In genomic region chrX:129843209-129843458, GRCh38 we compare ENCODE assay signal across 8 cellular contexts. TPM values are rescaled to one million over a fixed set of nuclear protein-coding genes. Genes with fewer than 3 reads are reported as not detected.
DNase-seq lines count a peak whose midpoint lies in the region; ATAC-seq, FAIRE-seq and TF ChIP-seq lines count a peak whose summit lies in the region.

No MANE protein-coding gene starts in this region.

- TF ChIP-seq EP300 in suprapubic skin (IDR thresholded peaks at IDR 0.05), result no peak

- intact Hi-C loops in activated CD4-positive, alpha-beta T cell treated with anti-CD3 and anti-CD28 coated beads, Interleukin-2, amount 10 ng/mL, durations not matched to agents 24 days and 14 days (cut with micrococcal nuclease), result loop anchor here (2.0 to 5.0 kb wide), 3 partner anchors 62 to 559 kb away; partner anchors contain the start of genes RBMX2 and UTP14A
- intact Hi-C loops in kidney (cut with DNase I), result no loop called here

- peaks cover 3% of the 10 kb centered on the region for H3K27me3 Mint-ChIP-seq in activated CD4-positive, alpha-beta T cell treated with anti-CD3 and anti-CD28 coated beads, Interleukin-2, amount 10 ng/mL, durations not matched to agents 24 days and 14 days
- peaks cover 1% of the 10 kb centered on the region for H3K27me3 Mint-ChIP-seq in activated naive CD8-positive, alpha-beta T cell treated with anti-CD3 and anti-CD28 coated beads, Interleukin-2, amount 10 ng/mL, durations not matched to agents 7 days and 5 days

- POLR2A ChIA-PET in activated naive CD8-positive, alpha-beta T cell treated with anti-CD3 and anti-CD28 coated beads, Interleukin-2, amount 10 ng/mL, durations not matched to agents 7 days and 5 days (lab: Charles Lee), result interaction anchor here (1.1 kb wide), 1 partner anchor 63 kb away, joined by 3 read pairs; the partner anchor contains the start of gene UTP14A

- peaks cover 0 to 11% of the 10 kb centered on the region in 2 donors for H3K36me3 ChIP-seq in kidney (ENCODE audit: control insufficient read depth in 1 of 2, insufficient read depth in 2 of 2, low read length in 2 of 2)
- no peaks in the 10 kb centered on the region for H3K36me3 ChIP-seq in suprapubic skin

- peak overlapping the region in 1 of 2 donors; percentile 46 for H3K9ac ChIP-seq in kidney (ENCODE audit: low read length in 2 of 2)

- no peaks in the 10 kb centered on the region for H3K27me3 ChIP-seq in suprapubic skin

- H3K36me3 Mint-ChIP-seq in activated CD4-positive, alpha-beta T cell treated with anti-CD3 and anti-CD28 coated beads, Interleukin-2, amount 10 ng/mL, durations not matched to agents 24 days and 14 days (ENCODE audit: low read depth), result peaks cover 12% of the 10 kb centered on the region
- H3K36me3 Mint-ChIP-seq in activated naive CD8-positive, alpha-beta T cell treated with anti-CD3 and anti-CD28 coated beads, Interleukin-2, amount 10 ng/mL, durations not matched to agents 7 days and 5 days, result no peaks in the 10 kb centered on the region

- peak overlapping the region; percentile 82 for H3K27ac Mint-ChIP-seq in activated CD4-positive, alpha-beta T cell treated with anti-CD3 and anti-CD28 coated beads, Interleukin-2, amount 10 ng/mL, durations not matched to agents 24 days and 14 days
- peak overlapping the region; percentile 75 for H3K27ac Mint-ChIP-seq in activated naive CD8-positive, alpha-beta T cell treated with anti-CD3 and anti-CD28 coated beads, Interleukin-2, amount 10 ng/mL, durations not matched to agents 7 days and 5 days

- no peak for TF ChIP-seq CTCF in kidney (IDR thresholded peaks at IDR 0.05; ENCODE audit: borderline replicate concordance, extremely low read depth, insufficient read depth)
- TF ChIP-seq CTCF in suprapubic skin (IDR thresholded peaks at IDR 0.05), result no peak

- peak overlapping the region; percentile 78 to 81 for H3K27ac ChIP-seq in kidney (ENCODE audit: low read depth in 2 of 2, low read length in 2 of 2)
- H3K27ac ChIP-seq in suprapubic skin, result peak overlapping the region; percentile 90

- H3K4me1 ChIP-seq in kidney (ENCODE audit: control insufficient read depth in 1 of 2, insufficient read depth in 1 of 2, low read depth in 1 of 2, low read length in 2 of 2) (peaks cover 0 to 8% of the 10 kb centered on the region in 2 donors), suprapubic skin (peaks cover 7% of the 10 kb centered on the region)

- peaks cover 24% of the 10 kb centered on the region for H3K4me1 Mint-ChIP-seq in activated CD4-positive, alpha-beta T cell treated with anti-CD3 and anti-CD28 coated beads, Interleukin-2, amount 10 ng/mL, durations not matched to agents 24 days and 14 days
- H3K4me1 Mint-ChIP-seq in activated naive CD8-positive, alpha-beta T cell treated with anti-CD3 and anti-CD28 coated beads, Interleukin-2, amount 10 ng/mL, durations not matched to agents 7 days and 5 days, result peaks cover 13% of the 10 kb centered on the region

- H3K4me3 ChIP-seq in kidney (ENCODE audit: low read length in 2 of 2), result peak overlapping the region; percentile 59 to 84
- H3K4me3 ChIP-seq in suprapubic skin, result peak overlapping the region; percentile 76

- H3K9me3 Mint-ChIP-seq in activated CD4-positive, alpha-beta T cell treated with anti-CD3 and anti-CD28 coated beads, Interleukin-2, amount 10 ng/mL, durations not matched to agents 24 days and 14 days, result no peaks in the 10 kb centered on the region
- H3K9me3 Mint-ChIP-seq in activated naive CD8-positive, alpha-beta T cell treated with anti-CD3 and anti-CD28 coated beads, Interleukin-2, amount 10 ng/mL, durations not matched to agents 7 days and 5 days, result no peaks in the 10 kb centered on the region

- no peak for FAIRE-seq in kidney (lab: Jason Lieb, UNC)

- no peak for DNase-seq in activated CD4-positive, alpha-beta T cell treated with anti-CD3 and anti-CD28 coated beads, Interleukin-2, amount 10 ng/mL, durations not matched to agents 24 days and 14 days
- no peak for DNase-seq in activated CD4-positive, alpha-beta T cell treated with anti-CD3 and anti-CD28 coated beads, Interleukin-2, amount 50 U/mL, for 1 hour
- no peak for DNase-seq in activated naive CD8-positive, alpha-beta T cell treated with anti-CD3 and anti-CD28 coated beads, Interleukin-2, amount 10 ng/mL, durations not matched to agents 7 days and 5 days
- DNase-seq in kidney (no peak), suprapubic skin (ENCODE audit: low spot score in 2 of 2) (no peak), NCI-H82 treated with DMSO at 0.1 percent for 48 hours (lab: John Stamatoyannopoulos, UW; ENCODE audit: unreplicated experiment) (no peak), RPMI8226 (no peak)
- DNase-seq in stimulated activated CD4-positive, alpha-beta T cell treated with anti-CD3 and anti-CD28 coated beads, Interleukin-15, amount 100 ng/mL, for 24 hours, result no peak

- H3K4me3 Mint-ChIP-seq in activated CD4-positive, alpha-beta T cell treated with anti-CD3 and anti-CD28 coated beads, Interleukin-2, amount 10 ng/mL, durations not matched to agents 24 days and 14 days, result peak overlapping the region; percentile 91
- peak overlapping the region; percentile 86 for H3K4me3 Mint-ChIP-seq in activated naive CD8-positive, alpha-beta T cell treated with anti-CD3 and anti-CD28 coated beads, Interleukin-2, amount 10 ng/mL, durations not matched to agents 7 days and 5 days

- WGBS in suprapubic skin, result 41% methylated on average over 18 of the region's 23 CpGs

- no peak for ATAC-seq in activated naive CD8-positive, alpha-beta T cell treated with anti-CD3 and anti-CD28 coated beads, Interleukin-2, amount 10 ng/mL, durations not matched to agents 7 days and 5 days (ENCODE audit: low read depth)

- no peak for TF ChIP-seq POLR2A in suprapubic skin (IDR thresholded peaks at IDR 0.05)

- no peaks in the 10 kb centered on the region for H3K9me3 ChIP-seq in kidney (ENCODE audit: control insufficient read depth in 1 of 2, low read length in 2 of 2)
- H3K9me3 ChIP-seq in suprapubic skin, result no peaks in the 10 kb centered on the region

RNA-seq across cellular contexts. Expression of gene ZDHHC9, which starts 0.6 kb away (rescaled TPM):
- 13.4 and 14.6 TPM in 2 replicates for total RNA-seq in activated CD4-positive, alpha-beta T cell treated with anti-CD3 and anti-CD28 coated beads, Interleukin-2, amount 10 ng/mL, durations not matched to agents 24 days and 14 days
- 1 to 10 TPM; 5.7 to 6.7 TPM for total RNA-seq in activated naive CD8-positive, alpha-beta T cell treated with anti-CD3 and anti-CD28 coated beads, Interleukin-2, amount 10 ng/mL, durations not matched to agents 7 days and 5 days
- total RNA-seq in kidney, result 31.4 TPM
- 24.5 TPM for polyA plus RNA-seq in kidney (ENCODE audit: insufficient read depth, low read depth, low replicate concordance)
- 10 to 100 TPM; 32.5 to 60.1 (median 41.6) TPM for total RNA-seq in suprapubic skin
